Comparison of ENCODE assay signal across 26 cellular contexts in genomic region chr13:49802410-49802809, GRCh38.
"Had no signal": no experiment of that assay in that cellular context is flagged by ENCODE, and none has a peak within 500 bp of the region (broad histone marks: within the 10 kb centered on the region; RNA-seq: fewer than 3 reads in every experiment).

No MANE protein-coding gene starts in this region.

- H3K36me3 ChIP-seq: left lung, lower lobe of right lung, right atrium auricular region, stomach, thyroid gland, transverse colon, upper lobe of left lung had no signal

- ATAC-seq: left colon; left lung; lower lobe of right lung; naive thymus-derived CD8-positive, alpha-beta T cell; sciatic nerve; stimulated activated naive B cell treated with anti-CD40 and anti-IgM and Interleukin-4, amounts not matched to agents 10 μg/mL and 1 μg/mL and 100 μg/mL, for 72 hours; stimulated activated naive CD8-positive, alpha-beta T cell treated with anti-CD3 and anti-CD28 coated beads, Interleukin-15, Interleukin-2, amounts not matched to agents 100 U/mL and 50 U/mL, for 24 hours had no signal

- DNase-seq: hypothalamus; immature natural killer cell; kidney; left colon; left lung; lower lobe of right lung; mammary epithelial cell; mesenchymal stem cell; naive thymus-derived CD8-positive, alpha-beta T cell; nucleus accumbens; stimulated activated CD4-positive, alpha-beta T cell treated with anti-CD3 and anti-CD28 coated beads, Interleukin-12 subunit alpha, Interleukin-12 subunit beta, amount 100 ng/mL, for 4 hours; stimulated activated CD4-positive, alpha-beta T cell treated with anti-CD3 and anti-CD28 coated beads, Interleukin-15, amount 100 ng/mL, for 24 hours; stimulated activated CD4-positive, alpha-beta T cell treated with anti-CD3 and anti-CD28 coated beads, Interleukin-2, amount 100 ng/mL, for 24 hours; stimulated activated CD4-positive, alpha-beta T cell treated with anti-CD3 and anti-CD28 coated beads, Interleukin-4, amount 100 ng/mL, for 1 hour; stimulated activated naive B cell treated with anti-CD40 and anti-IgM and Interleukin-4, amounts not matched to agents 10 μg/mL and 1 μg/mL and 100 μg/mL, for 72 hours; stimulated activated naive CD8-positive, alpha-beta T cell treated with anti-CD3 and anti-CD28 coated beads, Interleukin-15, Interleukin-2, amounts not matched to agents 100 U/mL and 50 U/mL, for 24 hours; stomach; testis; thyroid gland; transverse colon; upper lobe of left lung had no signal

- FAIRE-seq: islet of Langerhans, kidney had no signal

- H2AFZ ChIP-seq: parathyroid adenoma had no signal

- H3K4me3 ChIP-seq: left lung, lower lobe of right lung, right atrium auricular region, skin epidermis, stomach, testis, thyroid gland, transverse colon, upper lobe of left lung had no signal

- H3K27me3 ChIP-seq: left lung, right atrium auricular region, testis, thyroid gland, transverse colon, upper lobe of left lung had no signal

- H3K9ac ChIP-seq: parathyroid adenoma had no signal

- H3K4me1 ChIP-seq: left lung, lower lobe of right lung, parathyroid adenoma, right atrium auricular region, stomach, testis, thyroid gland, transverse colon, upper lobe of left lung had no signal

- H3K9me3 ChIP-seq: left lung, lower lobe of right lung, right atrium auricular region, stomach, testis, thyroid gland, transverse colon, upper lobe of left lung had no signal

- H3K27ac ChIP-seq: left lung, lower lobe of right lung, parathyroid adenoma, right atrium auricular region, skin epidermis, stomach, testis, thyroid gland, transverse colon, upper lobe of left lung had no signal
